8 cellular contexts compared by ENCODE assay signal in the genomic region with DNA sequence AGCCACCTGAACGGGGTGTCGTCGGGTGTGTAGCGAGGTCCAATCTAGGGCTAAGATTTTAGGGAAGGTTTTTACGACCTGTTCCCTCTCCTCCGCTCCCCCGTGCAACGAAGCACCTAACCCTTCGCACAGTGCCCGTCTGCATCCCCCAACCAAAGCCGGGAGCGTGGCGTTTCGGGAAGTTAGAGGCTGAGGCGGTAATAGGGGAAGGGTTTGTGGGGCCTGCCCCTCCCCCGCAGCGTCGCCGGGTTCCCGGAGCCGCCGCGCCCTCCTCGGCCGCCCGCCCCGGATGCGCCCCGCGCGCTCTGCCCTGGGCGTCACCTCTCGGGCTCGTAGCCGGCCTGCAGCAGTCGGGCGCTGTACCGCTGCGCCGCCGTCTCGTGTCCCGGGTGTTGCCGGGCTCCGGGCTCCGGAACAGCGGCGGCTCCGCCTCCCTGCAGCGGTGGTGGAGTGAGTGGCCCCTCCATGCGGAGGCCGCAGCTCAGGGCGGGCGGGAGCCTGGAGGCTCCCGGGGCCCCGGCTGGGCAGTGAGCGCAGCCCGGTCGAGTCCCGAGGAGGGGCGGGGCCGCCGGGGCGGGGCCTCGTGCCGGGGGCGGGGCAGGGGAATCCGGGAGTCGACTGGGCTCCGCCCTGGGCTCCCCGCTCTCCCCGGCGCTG. TPM values are rescaled to one million over a fixed set of nuclear protein-coding genes. Genes with fewer than 3 reads are reported as not detected.
A peak's percentile ranks its signal among the peaks of the same experiment; 100 is the strongest.
DNase-seq lines count a peak whose midpoint lies in the region; ATAC-seq and TF ChIP-seq lines count a peak whose summit lies in the region.

IMPDH1 (minus strand) TSS at position 548 of the 657 bp plus-strand sequence; CDS start at position 467, 81 bp downstream.

- TF ChIP-seq CTCF in GM20000 (IDR thresholded peaks at IDR 0.05; ENCODE audit: extremely low read depth, missing control alignments) (no peak), omental fat pad (IDR thresholded peaks at IDR 0.05) (no peak)

- peaks cover 19% of the 10 kb centered on the region for H3K4me1 ChIP-seq in SJCRH30

- H3K27me3 ChIP-seq in SJCRH30, result no peaks in the 10 kb centered on the region

- H3K4me3 ChIP-seq in SJCRH30, result peak within 1 kb of the TSS; percentile 69

- no peaks in the 10 kb centered on the region for H3K36me3 ChIP-seq in SJCRH30

- ATAC-seq in omental fat pad (ENCODE audit: low FRiP score), result peak; percentile 95

- DNase-seq in DMS153 treated with DMSO at 0.1 percent for 48 hours (lab: John Stamatoyannopoulos, UW; ENCODE audit: unreplicated experiment), result peak; percentile 16
- DNase-seq in GM20000 (ENCODE audit: low spot score), result peak; percentile 98
- DNase-seq in HPDE6-E6E7 (ENCODE audit: extremely low spot score), result peak; percentile 91
- peak; percentile 89 to 90 for DNase-seq in SJCRH30
- peak; percentile 56 to 83 (median 66) for DNase-seq in activated naive CD4-positive, alpha-beta T cell (lab: John Stamatoyannopoulos, UW)
- DNase-seq in glomerular endothelial cell (ENCODE audit: extremely low read depth, low read depth, low spot score), result no peak
- DNase-seq in omental fat pad (ENCODE audit: low spot score), result peak; percentile 73

- H3K9me3 ChIP-seq in SJCRH30 (replicated peaks), result no peaks in the 10 kb centered on the region

- H3K27ac ChIP-seq in SJCRH30 (peak within 1 kb of the TSS; percentile 5), temporal lobe (ENCODE audit: low read depth, low read length) (peak within 1 kb of the TSS; percentile 38)

RNA-seq across cellular contexts. Expression of gene IMPDH1, which starts in this region (rescaled TPM):
- 43.2 and 47.9 TPM in 2 replicates for total RNA-seq in SJCRH30 (2014; rRNA removed; shearing (Covaris generic))
- total RNA-seq in glomerular endothelial cell, result 83.0 and 121 TPM in 2 replicates
- total RNA-seq in omental fat pad, result 100 to 1,000 TPM in 3 of 4 donors, 10 to 100 TPM in 1; 72.8 to 198 (median 109) TPM
- 22.6 TPM for total RNA-seq in temporal lobe
